Comparison of ENCODE assay signal across 8 cellular contexts in the genomic region with DNA sequence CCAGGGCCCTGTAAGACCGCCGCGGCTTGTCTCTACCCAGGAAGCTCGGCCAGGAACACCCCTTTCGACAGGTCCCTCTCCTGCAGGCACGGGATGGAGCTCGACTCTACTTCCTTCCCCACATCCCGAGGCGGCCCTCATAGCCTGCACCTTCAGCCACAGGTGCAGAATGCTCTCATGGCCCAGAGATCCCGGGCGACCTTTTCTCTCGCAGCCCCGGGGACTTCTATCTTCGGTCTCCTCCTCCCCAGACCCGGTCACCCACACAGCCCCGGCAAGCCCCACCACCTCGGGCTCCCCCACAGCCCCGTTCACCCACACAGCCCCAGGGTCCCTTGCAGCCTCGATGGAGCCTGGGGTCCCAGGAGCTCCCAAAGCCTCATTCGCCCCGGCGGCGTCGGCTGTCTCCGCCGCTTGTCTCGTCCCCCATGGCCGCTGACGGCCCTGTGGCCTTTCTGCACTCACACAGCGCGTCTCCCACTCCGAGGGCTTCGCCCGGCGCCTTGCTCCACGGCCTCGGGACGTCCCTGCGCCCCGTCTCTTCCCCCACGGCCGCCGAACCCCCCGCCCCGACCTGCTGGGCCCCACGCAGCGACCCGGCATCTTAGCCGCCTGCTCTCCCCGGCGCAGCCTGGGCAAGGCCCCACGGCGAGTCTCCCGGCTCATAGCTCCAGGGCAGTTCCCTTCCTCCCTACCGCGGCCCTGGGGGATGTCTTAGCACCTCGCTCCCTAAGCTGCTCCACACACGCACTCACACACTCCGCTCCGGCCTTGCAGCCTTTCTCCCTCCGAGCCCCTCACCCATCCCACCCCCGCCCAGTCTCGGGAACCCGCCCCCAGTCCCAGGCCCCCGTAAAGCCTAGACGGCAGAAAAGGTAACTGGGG. TPM values are rescaled to one million over a fixed set of nuclear protein-coding genes. Genes with fewer than 3 reads are reported as not detected.
DNase-seq lines count a peak whose midpoint lies in the region; ATAC-seq, FAIRE-seq and TF ChIP-seq lines count a peak whose summit lies in the region.

No MANE protein-coding gene starts in this region.

- peaks cover 60% of the 10 kb centered on the region for H3K36me3 Mint-ChIP-seq in stimulated activated effector memory CD8-positive, alpha-beta T cell treated with anti-CD3 and anti-CD28 coated beads, Interleukin-12 subunit alpha, Interleukin-12 subunit beta, amount 100 ng/mL, for 72 hours

- H3K9me3 Mint-ChIP-seq in stimulated activated effector memory CD8-positive, alpha-beta T cell treated with anti-CD3 and anti-CD28 coated beads, Interleukin-12 subunit alpha, Interleukin-12 subunit beta, amount 100 ng/mL, for 72 hours = no peaks in the 10 kb centered on the region

- H3K27ac Mint-ChIP-seq in stimulated activated effector memory CD8-positive, alpha-beta T cell treated with anti-CD3 and anti-CD28 coated beads, Interleukin-12 subunit alpha, Interleukin-12 subunit beta, amount 100 ng/mL, for 72 hours = peak overlapping the region; percentile 96

- TF ChIP-seq CTCF in DND-41 (IDR thresholded peaks at IDR 0.05; ENCODE audit: borderline replicate concordance, extremely low read depth, low read length, poor library complexity, severe bottlenecking) (no peak), HEK293 (tag by site-specific recombination; IDR thresholded peaks at IDR 0.05) (no peak), Panc1 (IDR thresholded peaks at IDR 0.05) (no peak), bronchial epithelial cell (IDR thresholded peaks at IDR 0.05; ENCODE audit: insufficient read depth, low read length, severe bottlenecking) (no peak), kidney epithelial cell (IDR thresholded peaks at IDR 0.05; ENCODE audit: insufficient read depth, low read length, poor library complexity, severe bottlenecking) (no peak)

- H3K4me1 Mint-ChIP-seq in stimulated activated effector memory CD8-positive, alpha-beta T cell treated with anti-CD3 and anti-CD28 coated beads, Interleukin-12 subunit alpha, Interleukin-12 subunit beta, amount 100 ng/mL, for 72 hours = peaks cover 66% of the 10 kb centered on the region

- DNase-seq in DND-41 = peak; percentile 32
- no peak for DNase-seq in Panc1 (ENCODE audit: low read depth, low spot score)
- DNase-seq in bronchial epithelial cell (ENCODE audit: low read depth) = no peak
- no peak for DNase-seq in kidney epithelial cell (ENCODE audit: low read depth)
- DNase-seq in stimulated activated effector memory CD8-positive, alpha-beta T cell treated with anti-CD3 and anti-CD28 coated beads, Interleukin-12 subunit alpha, Interleukin-12 subunit beta, amount 100 ng/mL, for 72 hours (ENCODE audit: low spot score in 2 of 2) = peak in 1 of 2 donors; percentile 60
- no peak for DNase-seq in Ammon's horn (ENCODE audit: low spot score)
- no peak for DNase-seq in KG1 (lab: John Stamatoyannopoulos, UW)

- ATAC-seq in DND-41 (ENCODE audit: insufficient read depth, low read depth) (peak; percentile 52), Panc1 (peak; percentile 43)
- peak; percentile 39 for ATAC-seq in stimulated activated effector memory CD8-positive, alpha-beta T cell treated with anti-CD3 and anti-CD28 coated beads, Interleukin-12 subunit alpha, Interleukin-12 subunit beta, amount 100 ng/mL, for 72 hours

- H3K4me2 ChIP-seq in DND-41 (ENCODE audit: insufficient read depth, low read length) = peak overlapping the region; percentile 81

- in situ Hi-C loops in Panc1 (cut with HindIII; ENCODE audit: low pct_unique_long_range_greater_than_20kb, low sequenced_read_pairs) = no loop called here

- no peak for FAIRE-seq in bronchial epithelial cell (lab: Jason Lieb, UNC)

- peaks cover 18% of the 10 kb centered on the region; the same call in 1 of the 2 replicates for H4K20me1 ChIP-seq in DND-41 (ENCODE audit: insufficient read depth, low read length)

- CTCF ChIA-PET in HEK293 (lab: Yijun Ruan, JAX) = interaction anchor here (0.6 to 1.5 kb wide), 3 partner anchors 11 to 364 kb away, joined by 3 read pairs; partner anchors contain the start of gene MED31
- CTCF ChIA-PET in Panc1 (lab: Charles Lee) = no interaction called here

- H3K4me3 ChIP-seq in DND-41 (ENCODE audit: low read depth in 1 of 2, low read length in 2 of 2) (peak overlapping the region; percentile 41 to 67), HEK293 (ENCODE audit: low read depth, low read length) (peak overlapping the region; percentile 94), Panc1 (ENCODE audit: low read depth in 2 of 2, low read length in 2 of 2) (peak overlapping the region; percentile 91 to 94), bronchial epithelial cell (ENCODE audit: low read depth, low read length) (peak overlapping the region; percentile 89), kidney epithelial cell (ENCODE audit: low read depth, low read length) (peak overlapping the region; percentile 81)

- H3K36me3 ChIP-seq in DND-41 (ENCODE audit: insufficient read depth, low read length) (peaks cover 21% of the 10 kb centered on the region), HEK293 (ENCODE audit: control insufficient read depth in 2 of 2, insufficient read depth in 1 of 2, low read length in 2 of 2) (peaks cover 15 to 37% of the 10 kb centered on the region in 2 experiments; a peak in 2 of 3 replicates), Panc1 (ENCODE audit: control insufficient read depth, insufficient read depth, low read length) (peaks cover 17% of the 10 kb centered on the region), bronchial epithelial cell (ENCODE audit: control insufficient read depth, insufficient read depth, low read length) (peaks cover 2% of the 10 kb centered on the region), kidney epithelial cell (ENCODE audit: control insufficient read depth, insufficient read depth, low read length) (no peaks in the 10 kb centered on the region)

- POLR2A ChIA-PET in HEK293 (lab: Yijun Ruan, JAX) = interaction anchor here (0.9 to 1.6 kb wide), 4 partner anchors 9 to 396 kb away, joined by 3 to 8 read pairs (median 4); partner anchors contain the start of genes C17orf100, MED31, PIMREG and SLC16A13
- POLR2A ChIA-PET in Panc1 (lab: Charles Lee) = interaction anchor here (0.6 to 0.7 kb wide), 2 partner anchors 10 to 21 kb away, joined by 3 to 4 read pairs; no protein-coding TSS in a partner anchor

- BruUV-seq in Panc1 (replicated peaks; lab: Mats Ljungman, UMichigan) = no TSS peak

- peak overlapping the region; percentile 99 for H2AFZ ChIP-seq in DND-41 (ENCODE audit: low read depth, low read length)

- peak overlapping the region; percentile 65 for H3K9ac ChIP-seq in DND-41 (ENCODE audit: low read depth, low read length)

- H3K27me3 ChIP-seq in DND-41 (ENCODE audit: insufficient read depth, low read length, poor library complexity) = no peaks in the 10 kb centered on the region
- no peaks in the 10 kb centered on the region for H3K27me3 ChIP-seq in Panc1 (ENCODE audit: control insufficient read depth, insufficient read depth, low read length)
- no peaks in the 10 kb centered on the region for H3K27me3 ChIP-seq in bronchial epithelial cell (ENCODE audit: control insufficient read depth, insufficient read depth, low read length)
- no peaks in the 10 kb centered on the region for H3K27me3 ChIP-seq in kidney epithelial cell (ENCODE audit: control insufficient read depth, insufficient read depth, low read length)

- intact Hi-C loops in Panc1 (cut with micrococcal nuclease; ENCODE audit: unreplicated experiment) = no loop called here

- no peaks in the 10 kb centered on the region for H3K9me3 ChIP-seq in DND-41 (ENCODE audit: insufficient read depth, low read length, severe bottlenecking)
- no peaks in the 10 kb centered on the region for H3K9me3 ChIP-seq in HEK293 (ENCODE audit: control insufficient read depth, insufficient read depth, low read depth, low read length)
- no peaks in the 10 kb centered on the region for H3K9me3 ChIP-seq in Panc1 (ENCODE audit: control insufficient read depth, insufficient read depth, low read depth, low read length)

- peaks cover 59% of the 10 kb centered on the region for H3K79me2 ChIP-seq in DND-41 (ENCODE audit: insufficient read depth, low read length)

- H3K4me1 ChIP-seq in DND-41 (ENCODE audit: insufficient read depth, low read length) (peaks cover 49% of the 10 kb centered on the region), HEK293 (ENCODE audit: control insufficient read depth, insufficient read depth, low read length) (peaks cover 13% of the 10 kb centered on the region; the same call in 1 of the 2 replicates), Panc1 (ENCODE audit: control insufficient read depth, insufficient read depth, low read length) (peaks cover 17% of the 10 kb centered on the region)

- peak overlapping the region; percentile 90 for H3K4me3 Mint-ChIP-seq in stimulated activated effector memory CD8-positive, alpha-beta T cell treated with anti-CD3 and anti-CD28 coated beads, Interleukin-12 subunit alpha, Interleukin-12 subunit beta, amount 100 ng/mL, for 72 hours

- H3K27ac ChIP-seq in DND-41 (ENCODE audit: low read length) (peak overlapping the region; percentile 99), HEK293 (ENCODE audit: extremely low read depth, low read depth, low read length) (peak overlapping the region; percentile 79; the same call in 1 of the 2 replicates), Panc1 (ENCODE audit: low read length) (peak overlapping the region; percentile 93)

RNA-seq across cellular contexts. Expression of gene KIAA0753, which starts 0.6 kb away (rescaled TPM):
- total RNA-seq in Panc1 (2021; ENCODE audit: unreplicated experiment) (13.0 TPM), bronchial epithelial cell (6.6 and 9.2 TPM in 2 replicates), kidney epithelial cell (20.2 and 24.2 TPM in 2 replicates)
- 7.0 TPM for polyA plus RNA-seq in Panc1 (2012; ENCODE audit: insufficient read length)

RNA-seq across cellular contexts. Expression of gene TXNDC17, which starts 1.0 kb away (rescaled TPM):
- total RNA-seq in Panc1 (2021; ENCODE audit: unreplicated experiment) (137 TPM), bronchial epithelial cell (222 and 317 TPM in 2 replicates), kidney epithelial cell (193 and 245 TPM in 2 replicates)
- polyA plus RNA-seq in Panc1 (2012; ENCODE audit: insufficient read length) = 201 TPM

RNA-seq across cellular contexts. Expression of gene MED31, which starts 11.5 kb away (rescaled TPM):
- 18.6 TPM for total RNA-seq in Panc1 (2021; ENCODE audit: unreplicated experiment)
- polyA plus RNA-seq in Panc1 (2012; ENCODE audit: insufficient read length) = 12.1 TPM
- 11.1 and 11.6 TPM in 2 replicates for total RNA-seq in bronchial epithelial cell
- 10.6 and 13.5 TPM in 2 replicates for total RNA-seq in kidney epithelial cell

RNA-seq across cellular contexts. Expression of gene C17orf100, which starts 11.7 kb away (rescaled TPM):
- total RNA-seq in Panc1 (2021; ENCODE audit: unreplicated experiment) (2.8 TPM), bronchial epithelial cell (0.13 and 0.53 TPM in 2 replicates), kidney epithelial cell (0.34 and 0.46 TPM in 2 replicates)
- polyA plus RNA-seq in Panc1 (2012; ENCODE audit: insufficient read length) = 3.4 TPM
